In the genomic region with DNA sequence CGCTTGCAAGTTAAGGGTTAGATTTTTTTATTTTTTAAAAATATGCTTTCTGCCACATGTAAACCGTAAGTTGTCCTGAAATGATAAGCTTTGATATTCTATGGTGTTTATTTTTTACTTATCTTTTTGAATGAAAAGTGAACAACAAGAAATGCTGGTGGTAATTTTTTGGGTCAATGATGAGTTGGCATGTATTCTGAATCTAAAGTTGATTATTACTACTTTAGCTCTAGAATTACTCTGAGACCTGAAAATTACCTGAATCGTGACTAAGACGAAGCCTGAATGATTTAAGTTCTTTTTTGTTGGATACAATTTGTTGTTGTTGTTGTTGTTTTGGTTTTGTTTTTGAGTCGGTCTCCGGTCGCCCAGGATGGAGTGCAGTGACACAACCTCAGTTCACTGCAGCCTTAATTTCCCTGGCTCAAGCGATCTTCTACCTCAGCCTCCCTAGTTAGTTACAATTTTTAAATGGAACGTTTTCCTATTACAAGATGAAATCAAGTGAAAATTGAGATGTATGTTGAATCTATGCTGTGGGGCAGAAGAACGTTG, we compare ENCODE assay signal across 9 cellular contexts. TPM values are rescaled to one million over a fixed set of nuclear protein-coding genes. Genes with fewer than 3 reads are reported as not detected.
DNase-seq lines count a peak whose midpoint lies in the region; ATAC-seq, FAIRE-seq and TF ChIP-seq lines count a peak whose summit lies in the region.
"Had no signal": no experiment of that assay in that cellular context is flagged by ENCODE, and none has a peak within 500 bp of the region (broad histone marks: within the 10 kb centered on the region; RNA-seq: fewer than 3 reads in every experiment).

No MANE protein-coding gene starts in this region.

- no TSS peak for BruUV-seq in HepG2 (replicated peaks; lab: Mats Ljungman, UMichigan)

- intact Hi-C loops in HepG2 (cut with micrococcal nuclease; ENCODE audit: unreplicated experiment), result loop anchor here (1.0 to 2.0 kb wide), 2 partner anchors 62 to 172 kb away; no protein-coding TSS in a partner anchor

- peak overlapping the region; percentile 95 for H3K9ac ChIP-seq in HepG2 (ENCODE audit: insufficient read depth, low read depth, low read length)

- no peak for TF ChIP-seq POLR2A in HepG2 (IDR thresholded peaks at IDR 0.05; ENCODE audit: insufficient read depth in 1 of 2, low read depth in 2 of 2, low read length in 2 of 2)

- H3K4me2 ChIP-seq in HepG2 (ENCODE audit: low read depth, low read length), result peak overlapping the region; percentile 83

- no peak for FAIRE-seq in HepG2 (lab: Jason Lieb, UNC)

- in situ Hi-C loops in HepG2 (cut with HindIII; ENCODE audit: extremely low pct_ligation_motif_present, low pct_unique_long_range_greater_than_20kb), result loop anchor here (5.0 kb wide), 1 partner anchor 60 kb away; no protein-coding TSS in a partner anchor

- WGBS in HepG2 (ENCODE audit: low lambda C conversion rate), result under 1% methylated on average over 10 of the region's 10 CpGs

- H3K36me3 Mint-ChIP-seq in activated T-cell treated with anti-CD3 and anti-CD28 coated beads, Interleukin-2, amount 50 U/mL, for 24 hours (ENCODE audit: low read depth), result peaks cover 65% of the 10 kb centered on the region
- H3K36me3 Mint-ChIP-seq in activated naive CD8-positive, alpha-beta T cell treated with anti-CD3 and anti-CD28 coated beads, Interleukin-2, amount 50 U/mL, for 24 hours (ENCODE audit: low read depth), result peaks cover 62% of the 10 kb centered on the region

- H3K27ac Mint-ChIP-seq in activated T-cell treated with anti-CD3 and anti-CD28 coated beads, Interleukin-2, amount 50 U/mL, for 24 hours, result peak overlapping the region; percentile 99
- H3K27ac Mint-ChIP-seq in activated naive CD8-positive, alpha-beta T cell treated with anti-CD3 and anti-CD28 coated beads, Interleukin-2, amount 50 U/mL, for 24 hours, result peak overlapping the region; percentile 98

- no peaks in the 10 kb centered on the region for H3K9me3 Mint-ChIP-seq in activated T-cell treated with anti-CD3 and anti-CD28 coated beads, Interleukin-2, amount 50 U/mL, for 24 hours
- no peaks in the 10 kb centered on the region for H3K9me3 Mint-ChIP-seq in activated naive CD8-positive, alpha-beta T cell treated with anti-CD3 and anti-CD28 coated beads, Interleukin-2, amount 50 U/mL, for 24 hours

- H3K4me1 Mint-ChIP-seq in activated T-cell treated with anti-CD3 and anti-CD28 coated beads, Interleukin-2, amount 50 U/mL, for 24 hours (ENCODE audit: low read depth), result peaks cover 36% of the 10 kb centered on the region
- peaks cover 55% of the 10 kb centered on the region for H3K4me1 Mint-ChIP-seq in activated naive CD8-positive, alpha-beta T cell treated with anti-CD3 and anti-CD28 coated beads, Interleukin-2, amount 50 U/mL, for 24 hours

- peak overlapping the region; percentile 97 for H3K4me3 Mint-ChIP-seq in activated T-cell treated with anti-CD3 and anti-CD28 coated beads, Interleukin-2, amount 50 U/mL, for 24 hours
- peak overlapping the region; percentile 100 for H3K4me3 Mint-ChIP-seq in activated naive CD8-positive, alpha-beta T cell treated with anti-CD3 and anti-CD28 coated beads, Interleukin-2, amount 50 U/mL, for 24 hours

- no peaks in the 10 kb centered on the region; a peak in 1 of 5 replicates for H3K27me3 ChIP-seq in HepG2 (ENCODE audit: control insufficient read depth in 1 of 2, insufficient read depth in 2 of 2, low read length in 2 of 2)
- H3K27me3 ChIP-seq in thoracic aorta (replicated peaks; ENCODE audit: insufficient read depth), result no peaks in the 10 kb centered on the region

- DNase-seq in activated T-cell treated with anti-CD3 and anti-CD28 coated beads, Interleukin-2, amount 50 U/mL, for 24 hours, result no peak
- no peak for DNase-seq in activated T-cell treated with anti-CD3 and anti-CD28 coated beads for 4 hours
- no peak for DNase-seq in activated naive CD8-positive, alpha-beta T cell treated with anti-CD3 and anti-CD28 coated beads, Interleukin-2, amount 50 U/mL, for 24 hours
- no peak for DNase-seq in HepG2 (ENCODE audit: low spot score)
- no peak for DNase-seq in thoracic aorta (ENCODE audit: low spot score)
- no peak for DNase-seq in NOMO-1 (lab: John Stamatoyannopoulos, UW; ENCODE audit: unreplicated experiment in 2 of 2)
- DNase-seq in SW 1271 (lab: John Stamatoyannopoulos, UW), result no peak
- DNase-seq in stimulated activated naive CD4-positive, alpha-beta T cell treated with Interleukin-2 at 50 U/mL for 16 hours (lab: John Stamatoyannopoulos, UW), result no peak

- H2AFZ ChIP-seq in HepG2 (ENCODE audit: low read length), result no peak overlapping the region

- POLR2A ChIA-PET in HepG2 (lab: Yijun Ruan, JAX), result interaction anchor here (1.5 to 3.9 kb wide), 8 partner anchors 10 to 171 kb away, joined by 3 to 54 read pairs (median 14); partner anchors contain the start of genes ACADM and MSH4

- H3K27me3 Mint-ChIP-seq in activated T-cell treated with anti-CD3 and anti-CD28 coated beads, Interleukin-2, amount 50 U/mL, for 24 hours, result no peaks in the 10 kb centered on the region
- H3K27me3 Mint-ChIP-seq in activated naive CD8-positive, alpha-beta T cell treated with anti-CD3 and anti-CD28 coated beads, Interleukin-2, amount 50 U/mL, for 24 hours, result no peaks in the 10 kb centered on the region

- H3K36me3 ChIP-seq in HepG2 (replicated peaks in 1 of 2; ENCODE audit: control insufficient read depth in 1 of 2, insufficient read depth in 2 of 2, low read length in 2 of 2), result peaks cover 2 to 27% of the 10 kb centered on the region in 2 experiments; a peak in 4 of 5 replicates
- H3K36me3 ChIP-seq in thoracic aorta, result peaks cover 20% of the 10 kb centered on the region

- H3K4me1 ChIP-seq in HepG2 (ENCODE audit: insufficient read depth, low read length) (peaks cover 42% of the 10 kb centered on the region), thoracic aorta (ENCODE audit: control insufficient read depth in 1 of 2, low read depth in 2 of 2) (peaks cover 37 to 49% of the 10 kb centered on the region in 2 donors)

- H4K20me1 ChIP-seq in HepG2 (ENCODE audit: insufficient read depth, low read length), result peaks cover 50% of the 10 kb centered on the region

- H3K9me3 ChIP-seq in HepG2 (ENCODE audit: low read length), result no peaks in the 10 kb centered on the region
- no peaks in the 10 kb centered on the region for H3K9me3 ChIP-seq in thoracic aorta

- TF ChIP-seq RAD21 in HepG2 (CRISPR knock-in tag; IDR thresholded peaks at IDR 0.05), result no peak

- H3K4me3 ChIP-seq in HepG2 (replicated peaks in 1 of 3; ENCODE audit: insufficient read depth in 1 of 3, low read depth in 2 of 3, low read length in 3 of 3), result peak overlapping the region; percentile 81 to 98 (median 94)
- peak overlapping the region; percentile 89 for H3K4me3 ChIP-seq in thoracic aorta

- TF ChIP-seq EP300 in HepG2 (IDR thresholded peaks at IDR 0.05; ENCODE audit: low read depth in 2 of 2, low read length in 2 of 2), result no peak
- no peak for TF ChIP-seq EP300 in HepG2 (CRISPR knock-in tag; IDR thresholded peaks at IDR 0.05; ENCODE audit: borderline replicate concordance)

- peak overlapping the region; percentile 89 for H3K27ac ChIP-seq in HepG2 (ENCODE audit: extremely low read length, insufficient read depth, low read length)
- H3K27ac ChIP-seq in thoracic aorta, result peak overlapping the region; percentile 74 to 91

- CTCF ChIA-PET in HepG2 (lab: Yijun Ruan, JAX; ENCODE audit: low intra/inter-chr PET ratio, low total read pairs), result no interaction called here

- TF ChIP-seq CTCF in HepG2 (CRISPR knock-in tag; IDR thresholded peaks at IDR 0.05) (no peak), thoracic aorta (IDR thresholded peaks at IDR 0.05) (no peak)

- no peak for ATAC-seq in activated naive CD8-positive, alpha-beta T cell treated with anti-CD3 and anti-CD28 coated beads, Interleukin-2, amount 50 U/mL, for 24 hours
- ATAC-seq in HepG2 (no peak), thoracic aorta (ENCODE audit: insufficient number of reproducible peaks, low FRiP score, low read depth) (no peak)

- peaks cover 61% of the 10 kb centered on the region for H3K79me2 ChIP-seq in HepG2 (ENCODE audit: insufficient read depth, low read length)

RNA-seq across cellular contexts. Expression of gene RABGGTB, which starts 0.9 kb away (rescaled TPM):
- total RNA-seq in HepG2 (2016; rRNA removed; fragmentation: Illumina TruSeq; extraction: Trizol) (269 and 290 TPM in 2 replicates), thoracic aorta (10 to 100 TPM; 47.9 to 88.3 TPM)
- total RNA-seq in HepG2 (2016; cell fraction: cytosol; rRNA removed; fragmentation: Illumina TruSeq; extraction: Trizol; ENCODE audit: low read depth), result 150 and 165 TPM in 2 replicates
- total RNA-seq in HepG2 (2016; cell fraction: insoluble cytoplasmic fraction; rRNA removed; fragmentation: Illumina TruSeq; extraction: Trizol), result 267 and 299 TPM in 2 replicates
- 228 and 296 TPM in 2 replicates for total RNA-seq in HepG2 (2016; cell fraction: membrane; rRNA removed; fragmentation: Illumina TruSeq; extraction: Trizol)
- 387 and 419 TPM in 2 replicates for total RNA-seq in HepG2 (2016; cell fraction: nucleus; rRNA removed; fragmentation: Illumina TruSeq; extraction: Trizol)
- 143 and 185 TPM in 2 replicates for polyA plus RNA-seq in HepG2 (2011; rRNA removed)
- polyA plus RNA-seq in HepG2 (2011; cell fraction: cytosol; rRNA removed), result 47.2 and 79.1 TPM in 2 replicates
- polyA plus RNA-seq in HepG2 (2011; cell fraction: nucleus; rRNA removed), result 159 and 212 TPM in 2 replicates
- 171 and 217 TPM in 2 replicates for polyA plus RNA-seq in HepG2 (2012)
- polyA plus RNA-seq in HepG2 (2016; cell fraction: cytosol; fragmentation: Illumina TruSeq; extraction: Trizol; ENCODE audit: low read depth), result 48.5 and 55.9 TPM in 2 replicates
- 208 and 209 TPM in 2 replicates for polyA plus RNA-seq in HepG2 (2016; cell fraction: insoluble cytoplasmic fraction; fragmentation: Illumina TruSeq; extraction: Trizol; ENCODE audit: low read depth)
- 93.0 and 107 TPM in 2 replicates for polyA plus RNA-seq in HepG2 (2016; cell fraction: membrane; fragmentation: Illumina TruSeq; extraction: Trizol; ENCODE audit: low read depth)
- polyA plus RNA-seq in HepG2 (2016; cell fraction: nucleus; fragmentation: Illumina TruSeq; extraction: Trizol; ENCODE audit: insufficient read depth, low read depth), result 517 and 535 TPM in 2 replicates
- polyA minus RNA-seq in HepG2 (2011; rRNA and poly(A)+ RNA removed; ENCODE audit: low replicate concordance), result 74.7 and 135 TPM in 2 replicates
- polyA minus RNA-seq in HepG2 (2011; cell fraction: cytosol; rRNA and poly(A)+ RNA removed), result 73.7 and 80.7 TPM in 2 replicates
- 495 and 549 TPM in 2 replicates for polyA minus RNA-seq in HepG2 (2011; cell fraction: nucleus; rRNA and poly(A)+ RNA removed)

RNA-seq across cellular contexts. Expression of gene MSH4, which starts 9.7 kb away (rescaled TPM):
- total RNA-seq in HepG2 (2016; rRNA removed; fragmentation: Illumina TruSeq; extraction: Trizol) (0.09 TPM in 1 of 2 replicates, not detected in the other), thoracic aorta (under 1 TPM; 0.27 to 0.28 TPM)
- total RNA-seq in HepG2 (2016; cell fraction: cytosol; rRNA removed; fragmentation: Illumina TruSeq; extraction: Trizol; ENCODE audit: low read depth), result 0.10 TPM in 1 of 2 replicates, not detected in the other
- total RNA-seq in HepG2 (2016; cell fraction: insoluble cytoplasmic fraction; rRNA removed; fragmentation: Illumina TruSeq; extraction: Trizol), result 0.13 TPM in 1 of 2 replicates, not detected in the other
- 0.07 TPM in 1 of 2 replicates, not detected in the other for total RNA-seq in HepG2 (2016; cell fraction: membrane; rRNA removed; fragmentation: Illumina TruSeq; extraction: Trizol)
- 0.31 TPM in 2 replicates for total RNA-seq in HepG2 (2016; cell fraction: nucleus; rRNA removed; fragmentation: Illumina TruSeq; extraction: Trizol)
- polyA plus RNA-seq in HepG2 (2011; rRNA removed), result 0.01 TPM in 2 replicates
- polyA plus RNA-seq in HepG2 (2011; cell fraction: cytosol; rRNA removed), result not detected in 2 replicates
- 0.16 and 0.18 TPM in 2 replicates for polyA plus RNA-seq in HepG2 (2011; cell fraction: nucleus; rRNA removed)
- 0.05 TPM in 1 of 2 replicates, not detected in the other for polyA plus RNA-seq in HepG2 (2012)
- not detected in 2 replicates for polyA plus RNA-seq in HepG2 (2016; cell fraction: cytosol; fragmentation: Illumina TruSeq; extraction: Trizol; ENCODE audit: low read depth)
- not detected in 2 replicates for polyA plus RNA-seq in HepG2 (2016; cell fraction: insoluble cytoplasmic fraction; fragmentation: Illumina TruSeq; extraction: Trizol; ENCODE audit: low read depth)
- polyA plus RNA-seq in HepG2 (2016; cell fraction: membrane; fragmentation: Illumina TruSeq; extraction: Trizol; ENCODE audit: low read depth), result not detected in 2 replicates
- 0.14 TPM in 1 of 2 replicates, not detected in the other for polyA plus RNA-seq in HepG2 (2016; cell fraction: nucleus; fragmentation: Illumina TruSeq; extraction: Trizol; ENCODE audit: insufficient read depth, low read depth)
- 0.23 and 0.38 TPM in 2 replicates for polyA minus RNA-seq in HepG2 (2011; rRNA and poly(A)+ RNA removed; ENCODE audit: low replicate concordance)
- polyA minus RNA-seq in HepG2 (2011; cell fraction: cytosol; rRNA and poly(A)+ RNA removed), result not detected in 2 replicates
- polyA minus RNA-seq in HepG2 (2011; cell fraction: nucleus; rRNA and poly(A)+ RNA removed), result 0.75 and 0.77 TPM in 2 replicates
- total RNA-seq: LHCN-M2 had no signal
